ENCODE assay signal across 1 cellular context in genomic region chr19:19562665-19563347, GRCh38.
TF ChIP-seq lines count a peak whose summit lies in the region.

No MANE protein-coding gene starts in this region.

TF ChIP-seq in WTC11, 78 proteins besides CTCF, POLR2A, EP300 and RAD21 (continued from another document):
- TF ChIP-seq ZNF425 (CRISPR knock-in tag; conservative IDR thresholded peaks at IDR 0.05) (no peak), ZNF219 (CRISPR knock-in tag; IDR thresholded peaks at IDR 0.05; ENCODE audit: borderline replicate concordance) (no peak), ZNF232 (CRISPR knock-in tag; IDR thresholded peaks at IDR 0.05) (no peak)
